Comparison of ENCODE assay signal across 14 cellular contexts in genomic region chr5:181237758-181238385, GRCh38. TPM values are rescaled to one million over a fixed set of nuclear protein-coding genes. Genes with fewer than 3 reads are reported as not detected.
DNase-seq lines count a peak whose midpoint lies in the region; ATAC-seq lines count a peak whose summit lies in the region.
"Had no signal": no experiment of that assay in that cellular context is flagged by ENCODE, and none has a peak within 500 bp of the region (broad histone marks: within the 10 kb centered on the region; RNA-seq: fewer than 3 reads in every experiment).

No MANE protein-coding gene starts in this region.

- no peaks in the 10 kb centered on the region for H3K9me3 Mint-ChIP-seq in activated naive CD4-positive, alpha-beta T cell treated with anti-CD3 and anti-CD28 coated beads, Interleukin-2, amount 10 ng/mL, durations not matched to agents 7 days and 5 days
- H3K9me3 Mint-ChIP-seq in T-cell = peaks cover 0 to 2% (median 0%) of the 10 kb centered on the region in 3 donors
- no peaks in the 10 kb centered on the region for H3K9me3 Mint-ChIP-seq in central memory CD8-positive, alpha-beta T cell
- H3K9me3 Mint-ChIP-seq in stimulated activated effector memory CD8-positive, alpha-beta T cell treated with anti-CD3 and anti-CD28 coated beads, Interleukin-12 subunit alpha, Interleukin-12 subunit beta, amount 100 ng/mL, for 72 hours = no peaks in the 10 kb centered on the region

- no peak overlapping the region for H3K27ac ChIP-seq in substantia nigra (ENCODE audit: low read depth, low read length, poor library complexity, severe bottlenecking)
- H3K27ac ChIP-seq: prostate gland had no signal

- peak overlapping the region; percentile 4 for H3K27ac Mint-ChIP-seq in activated naive CD4-positive, alpha-beta T cell treated with anti-CD3 and anti-CD28 coated beads, Interleukin-2, amount 10 ng/mL, durations not matched to agents 7 days and 5 days
- peak overlapping the region; percentile 52 to 69 for H3K27ac Mint-ChIP-seq in T-cell
- H3K27ac Mint-ChIP-seq in central memory CD8-positive, alpha-beta T cell (ENCODE audit: low read depth) = peak overlapping the region; percentile 65
- peak overlapping the region; percentile 84 for H3K27ac Mint-ChIP-seq in stimulated activated effector memory CD8-positive, alpha-beta T cell treated with anti-CD3 and anti-CD28 coated beads, Interleukin-12 subunit alpha, Interleukin-12 subunit beta, amount 100 ng/mL, for 72 hours

- no peak overlapping the region for H3K4me3 Mint-ChIP-seq in activated naive CD4-positive, alpha-beta T cell treated with anti-CD3 and anti-CD28 coated beads, Interleukin-2, amount 10 ng/mL, durations not matched to agents 7 days and 5 days
- no peak overlapping the region for H3K4me3 Mint-ChIP-seq in T-cell
- H3K4me3 Mint-ChIP-seq in central memory CD8-positive, alpha-beta T cell = no peak overlapping the region
- peak overlapping the region; percentile 97 for H3K4me3 Mint-ChIP-seq in stimulated activated effector memory CD8-positive, alpha-beta T cell treated with anti-CD3 and anti-CD28 coated beads, Interleukin-12 subunit alpha, Interleukin-12 subunit beta, amount 100 ng/mL, for 72 hours

- no peaks in the 10 kb centered on the region for H3K27me3 Mint-ChIP-seq in activated naive CD4-positive, alpha-beta T cell treated with anti-CD3 and anti-CD28 coated beads, Interleukin-2, amount 10 ng/mL, durations not matched to agents 7 days and 5 days
- H3K27me3 Mint-ChIP-seq in T-cell = no peaks in the 10 kb centered on the region
- H3K27me3 Mint-ChIP-seq in central memory CD8-positive, alpha-beta T cell = no peaks in the 10 kb centered on the region

- H3K4me1 Mint-ChIP-seq in activated naive CD4-positive, alpha-beta T cell treated with anti-CD3 and anti-CD28 coated beads, Interleukin-2, amount 10 ng/mL, durations not matched to agents 7 days and 5 days = peaks cover 54% of the 10 kb centered on the region
- H3K4me1 Mint-ChIP-seq in T-cell = peaks cover 31 to 44% (median 37%) of the 10 kb centered on the region in 3 donors
- peaks cover 39% of the 10 kb centered on the region for H3K4me1 Mint-ChIP-seq in central memory CD8-positive, alpha-beta T cell
- peaks cover 45% of the 10 kb centered on the region for H3K4me1 Mint-ChIP-seq in stimulated activated effector memory CD8-positive, alpha-beta T cell treated with anti-CD3 and anti-CD28 coated beads, Interleukin-12 subunit alpha, Interleukin-12 subunit beta, amount 100 ng/mL, for 72 hours

- POLR2A ChIA-PET in T-cell (lab: Charles Lee) = interaction anchor here in 1 of 2 donors (0.5 to 0.7 kb wide), 2 partner anchors 14 to 15 kb away, joined by 3 read pairs; partner anchors contain the start of gene TRIM41

- CTCF ChIA-PET in activated naive CD4-positive, alpha-beta T cell treated with anti-CD3 and anti-CD28 coated beads, Interleukin-2, amount 10 ng/mL, durations not matched to agents 7 days and 5 days (lab: Charles Lee) = no interaction called here
- CTCF ChIA-PET in T-cell (lab: Charles Lee) = interaction anchor here in 1 of 2 donors (0.5 kb wide), 1 partner anchor 30 kb away, joined by 5 read pairs; no protein-coding TSS in a partner anchor

- H3K36me3 Mint-ChIP-seq in activated naive CD4-positive, alpha-beta T cell treated with anti-CD3 and anti-CD28 coated beads, Interleukin-2, amount 10 ng/mL, durations not matched to agents 7 days and 5 days = peaks cover 86% of the 10 kb centered on the region
- H3K36me3 Mint-ChIP-seq in T-cell = peaks cover 60% of the 10 kb centered on the region
- H3K36me3 Mint-ChIP-seq in central memory CD8-positive, alpha-beta T cell (ENCODE audit: insufficient read depth) = peaks cover 87% of the 10 kb centered on the region
- peaks cover 100% of the 10 kb centered on the region for H3K36me3 Mint-ChIP-seq in stimulated activated effector memory CD8-positive, alpha-beta T cell treated with anti-CD3 and anti-CD28 coated beads, Interleukin-12 subunit alpha, Interleukin-12 subunit beta, amount 100 ng/mL, for 72 hours

- no peak for DNase-seq in activated naive CD4-positive, alpha-beta T cell treated with anti-CD3 and anti-CD28 coated beads, Interleukin-2, amount 10 ng/mL, durations not matched to agents 7 days and 5 days
- DNase-seq in activated naive CD4-positive, alpha-beta T cell (lab: John Stamatoyannopoulos, UW) = no peak
- no peak for DNase-seq in T-cell
- no peak for DNase-seq in central memory CD8-positive, alpha-beta T cell (ENCODE audit: low spot score in 2 of 2)
- no peak for DNase-seq in stimulated activated effector memory CD8-positive, alpha-beta T cell treated with anti-CD3 and anti-CD28 coated beads, Interleukin-12 subunit alpha, Interleukin-12 subunit beta, amount 100 ng/mL, for 72 hours (ENCODE audit: low spot score in 2 of 2)
- DNase-seq in NCI-H226 = no peak
- no peak for DNase-seq in substantia nigra (lab: John Stamatoyannopoulos, UW)
- DNase-seq: activated gamma-delta T cell, DMS 273 treated with DMSO at 0.1 percent for 48 hours, midbrain, NCI-H1048 had no signal

- ATAC-seq in T-cell (replicated peaks in 1 of 4) (no peak), HG02588 (IDR thresholded peaks at IDR 0.05; ENCODE audit: unreplicated experiment) (no peak)
- ATAC-seq in central memory CD8-positive, alpha-beta T cell (replicated peaks; ENCODE audit: extremely low read depth, poor library complexity, severe bottlenecking) = no peak
- no peak for ATAC-seq in stimulated activated effector memory CD8-positive, alpha-beta T cell treated with anti-CD3 and anti-CD28 coated beads, Interleukin-12 subunit alpha, Interleukin-12 subunit beta, amount 100 ng/mL, for 72 hours
- ATAC-seq: activated CD4-positive, CD25-positive, alpha-beta regulatory T cell treated with anti-CD3 and anti-CD28 coated beads, Interleukin-2, amount 50 U/mL, for 24 hours had no signal

RNA-seq across cellular contexts. Expression of gene RACK1, which starts 5.8 kb away (rescaled TPM):
- total RNA-seq in T-cell = 1,000 to 10,000 TPM; 2,132 to 2,437 (median 2,230) TPM

RNA-seq across cellular contexts. Expression of gene TRIM41, which starts 14.8 kb away (rescaled TPM):
- total RNA-seq in T-cell = 10 to 100 TPM; 32.2 to 46.2 (median 36.7) TPM

RNA-seq across cellular contexts. Expression of gene TRIM52, which starts 23.1 kb away (rescaled TPM):
- 10 to 100 TPM; 42.9 to 56.9 (median 54.0) TPM for total RNA-seq in T-cell

RNA-seq across cellular contexts. Expression of gene TRIM7, which starts 32.9 kb away (rescaled TPM):
- total RNA-seq in T-cell = 1 to 10 TPM; 1.6 to 3.1 (median 3.0) TPM

Comparison
In these comparisons a context has a peak if more than half of its experiments do, and no peak if none do; other contexts are left out.
1. H3K27ac Mint-ChIP-seq: peak in every context shown above with its lines; median percentile 84 in stimulated activated effector memory CD8-positive, alpha-beta T cell treated with anti-CD3 and anti-CD28 coated beads, Interleukin-12 subunit alpha, Interleukin-12 subunit beta, amount 100 ng/mL, for 72 hours; 65 in central memory CD8-positive, alpha-beta T cell; 60 in T-cell; 4 in activated naive CD4-positive, alpha-beta T cell treated with anti-CD3 and anti-CD28 coated beads, Interleukin-2, amount 10 ng/mL, durations not matched to agents 7 days and 5 days.